ENCODE assay signal across 15 cellular contexts in genomic region chr7:91352091-91352490, GRCh38.
DNase-seq lines count a peak whose midpoint lies in the region; ATAC-seq and TF ChIP-seq lines count a peak whose summit lies in the region.
"Had no signal": no experiment of that assay in that cellular context is flagged by ENCODE, and none has a peak within 500 bp of the region (broad histone marks: within the 10 kb centered on the region; RNA-seq: fewer than 3 reads in every experiment).

No MANE protein-coding gene starts in this region.

- intact Hi-C loops in A673 (cut with micrococcal nuclease; ENCODE audit: unreplicated experiment): no loop called here
- intact Hi-C loops in IMR-90 (cut with micrococcal nuclease): no loop called here

- H3K36me3 ChIP-seq in A673 (ENCODE audit: insufficient read depth, low read length, poor library complexity, severe bottlenecking): no peaks in the 10 kb centered on the region
- H3K36me3 ChIP-seq in IMR-90 (ENCODE audit: control insufficient read depth, insufficient read depth, low read length): no peaks in the 10 kb centered on the region
- H3K36me3 ChIP-seq in WERI-Rb-1: no peaks in the 10 kb centered on the region
- H3K36me3 ChIP-seq: BLaER1 had no signal

- no peaks in the 10 kb centered on the region for H3K9me3 ChIP-seq in A673 (ENCODE audit: low read depth, low read length, poor library complexity, severe bottlenecking)
- no peaks in the 10 kb centered on the region for H3K9me3 ChIP-seq in IMR-90 (ENCODE audit: control insufficient read depth, insufficient read depth, low read length)
- H3K9me3 ChIP-seq in WERI-Rb-1 (ENCODE audit: severe bottlenecking): no peaks in the 10 kb centered on the region
- H3K9me3 ChIP-seq: BLaER1 had no signal

- H2AFZ ChIP-seq in IMR-90 (replicated peaks; ENCODE audit: low read length, poor library complexity): no peak overlapping the region
- H2AFZ ChIP-seq: GM23338 had no signal

- TF ChIP-seq POLR2A in IMR-90 (IDR thresholded peaks at IDR 0.05; ENCODE audit: low read depth, low read length): no peak

- H2BK20ac ChIP-seq in IMR-90 (ENCODE audit: low read depth, low read length): no peak overlapping the region

- H2AK5ac ChIP-seq in IMR-90 (ENCODE audit: low read depth, low read length): peak overlapping the region; percentile 54; the same call in 1 of the 2 replicates

- H3K27me3 ChIP-seq in A673 (replicated peaks; ENCODE audit: insufficient read depth, low read depth, low read length, poor library complexity): no peaks in the 10 kb centered on the region
- peaks cover 5% of the 10 kb centered on the region for H3K27me3 ChIP-seq in IMR-90 (ENCODE audit: control insufficient read depth, insufficient read depth, low read length)
- H3K27me3 ChIP-seq in WERI-Rb-1 (ENCODE audit: insufficient read depth, low read depth, severe bottlenecking): no peaks in the 10 kb centered on the region
- H3K27me3 ChIP-seq: BLaER1 had no signal

- POLR2A ChIA-PET in A673 (lab: Charles Lee; ENCODE audit: low non-redundant PET): no interaction called here
- POLR2A ChIA-PET in IMR-90 (lab: Charles Lee; ENCODE audit: unreplicated experiment): no interaction called here

- no peak for TF ChIP-seq RAD21 in IMR-90 (IDR thresholded peaks at IDR 0.05; ENCODE audit: low read length)

- H3K14ac ChIP-seq in IMR-90 (replicated peaks; ENCODE audit: low read depth, low read length): no peak overlapping the region

- H3K18ac ChIP-seq in IMR-90 (ENCODE audit: low read depth, low read length): no peak overlapping the region

- no peak overlapping the region for H2BK15ac ChIP-seq in IMR-90 (ENCODE audit: low read depth, low read length)

- no peak overlapping the region for H3K4ac ChIP-seq in IMR-90 (ENCODE audit: low read depth, low read length)

- dilution Hi-C loops in IMR-90 (cut with HindIII; ENCODE audit: low sequenced_read_pairs, unreplicated experiment): no loop called here

- no peak for ATAC-seq in IMR-90 (ENCODE audit: low read depth)
- ATAC-seq: GM23338 had no signal

- no peak overlapping the region for H3K4me2 ChIP-seq in IMR-90 (ENCODE audit: low read depth, low read length)
- H3K4me2 ChIP-seq: BLaER1, GM23338 had no signal

- no peak overlapping the region for H2AK9ac ChIP-seq in IMR-90 (replicated peaks; ENCODE audit: low read depth, low read length, poor library complexity)

- no peaks in the 10 kb centered on the region for H3K79me1 ChIP-seq in IMR-90 (ENCODE audit: low read depth in 1 of 2, low read length in 2 of 2)

- WGBS in IMR-90 (ENCODE audit: extremely low coverage in 2 of 2, insufficient read length in 1 of 2), 2 experiments: 78% methylated on average over 3 of the region's 4 CpGs; no CpG with 5 or more reads in 1 of the 2 experiments

- H4K8ac ChIP-seq in IMR-90 (ENCODE audit: low read depth in 2 of 2, low read length in 2 of 2): no peak overlapping the region

- BruUV-seq in A673 (replicated peaks; lab: Mats Ljungman, UMichigan) (no TSS peak), IMR-90 (replicated peaks; lab: Mats Ljungman, UMichigan) (no TSS peak)

- no peak overlapping the region for H3K9ac ChIP-seq in IMR-90 (ENCODE audit: low read depth, low read length)
- H3K9ac ChIP-seq: BLaER1 had no signal

- H3K4me3 ChIP-seq in A673 (ENCODE audit: low read depth, low read length, poor library complexity, severe bottlenecking) (no peak overlapping the region), IMR-90 (ENCODE audit: insufficient read depth, low read depth, low read length) (no peak overlapping the region), WERI-Rb-1 (ENCODE audit: low read depth, low read length) (no peak overlapping the region)
- H3K4me3 ChIP-seq: BLaER1, GM23338 had no signal

- CTCF ChIA-PET in A673 (lab: Charles Lee): no interaction called here
- CTCF ChIA-PET in IMR-90 (lab: Yijun Ruan, JAX): interaction anchor here (1.0 kb wide), 1 partner anchor 16 kb away, joined by 3 read pairs; no protein-coding TSS in a partner anchor

- DNase-seq in A673 (ENCODE audit: low spot score) (peak; percentile 46), IMR-90 (no peak), NCI-H82 treated with DMSO at 0.1 percent for 48 hours (lab: John Stamatoyannopoulos, UW; ENCODE audit: unreplicated experiment) (peak; percentile 99), WERI-Rb-1 (peak; percentile 82), NCI-H748 treated with DMSO at 0.1 percent for 48 hours (lab: John Stamatoyannopoulos, UW) (no peak), NCI-H345 (lab: John Stamatoyannopoulos, UW) (no peak), superior temporal gyrus (ENCODE audit: extremely low spot score) (no peak)
- DNase-seq in activated CD4-positive, alpha-beta T cell treated with anti-CD3 and anti-CD28 coated beads, Interleukin-2, amount 50 U/mL, for 48 hours: no peak
- DNase-seq: AML-193; CD4-positive, CD25-positive, alpha-beta regulatory T cell; DMS79; H7 had no signal

- no peak overlapping the region for H4K5ac ChIP-seq in IMR-90 (ENCODE audit: low read depth, low read length)

- H2BK5ac ChIP-seq in IMR-90 (ENCODE audit: low read depth, low read length, poor library complexity, severe bottlenecking): no peak overlapping the region

- no peak overlapping the region for H4K91ac ChIP-seq in IMR-90 (ENCODE audit: insufficient read depth, low read depth, low read length)

- H3K23ac ChIP-seq in IMR-90 (ENCODE audit: low read depth, low read length): no peak overlapping the region

- H3K4me1 ChIP-seq in A673 (ENCODE audit: insufficient read depth, low read length, poor library complexity, severe bottlenecking): peaks cover 58% of the 10 kb centered on the region
- no peaks in the 10 kb centered on the region for H3K4me1 ChIP-seq in IMR-90 (ENCODE audit: control insufficient read depth, insufficient read depth, low read length)
- H3K4me1 ChIP-seq: BLaER1 had no signal

- no peaks in the 10 kb centered on the region for H3K9me1 ChIP-seq in IMR-90 (ENCODE audit: insufficient read depth, low read length)

- no peaks in the 10 kb centered on the region for H4K20me1 ChIP-seq in IMR-90 (ENCODE audit: insufficient read depth, low read length)
- H4K20me1 ChIP-seq: BLaER1 had no signal

- no peak overlapping the region for H2BK120ac ChIP-seq in IMR-90 (ENCODE audit: low read depth, low read length)

- TF ChIP-seq CTCF in A673 (conservative IDR thresholded peaks at IDR 0.05; ENCODE audit: low read depth, low read length) (no peak), IMR-90 (conservative IDR thresholded peaks at IDR 0.05; ENCODE audit: low read depth, low read length) (no peak), WERI-Rb-1 (IDR thresholded peaks at IDR 0.05; ENCODE audit: low read depth, low read length) (no peak)

- H3K56ac ChIP-seq in IMR-90 (ENCODE audit: extremely low read depth, insufficient read depth, low read length): no peak overlapping the region

- no peak overlapping the region for H3K27ac ChIP-seq in A673 (ENCODE audit: low read depth, low read length, poor library complexity, severe bottlenecking)
- no peak overlapping the region for H3K27ac ChIP-seq in IMR-90 (ENCODE audit: insufficient read depth, low read length)
- H3K27ac ChIP-seq in WERI-Rb-1: no peak overlapping the region
- H3K27ac ChIP-seq: 22Rv1, BLaER1 had no signal

- in situ Hi-C loops in IMR-90 (cut with MboI; ENCODE audit: low sequenced_read_pairs): no loop called here

TF ChIP-seq in IMR-90, 13 proteins besides CTCF, POLR2A, EP300 and RAD21:
- TF ChIP-seq FOS (IDR thresholded peaks at IDR 0.05; ENCODE audit: low read depth, low read length): no peak
- no peak for TF ChIP-seq MXI1 (IDR thresholded peaks at IDR 0.05; ENCODE audit: borderline replicate concordance, low read depth, low read length)
- no peak for TF ChIP-seq NFE2L2 (IDR thresholded peaks at IDR 0.05; ENCODE audit: low read depth, low read length)
- TF ChIP-seq CEBPB (IDR thresholded peaks at IDR 0.05; ENCODE audit: low read depth, low read length): no peak
- TF ChIP-seq, protein P1, sequence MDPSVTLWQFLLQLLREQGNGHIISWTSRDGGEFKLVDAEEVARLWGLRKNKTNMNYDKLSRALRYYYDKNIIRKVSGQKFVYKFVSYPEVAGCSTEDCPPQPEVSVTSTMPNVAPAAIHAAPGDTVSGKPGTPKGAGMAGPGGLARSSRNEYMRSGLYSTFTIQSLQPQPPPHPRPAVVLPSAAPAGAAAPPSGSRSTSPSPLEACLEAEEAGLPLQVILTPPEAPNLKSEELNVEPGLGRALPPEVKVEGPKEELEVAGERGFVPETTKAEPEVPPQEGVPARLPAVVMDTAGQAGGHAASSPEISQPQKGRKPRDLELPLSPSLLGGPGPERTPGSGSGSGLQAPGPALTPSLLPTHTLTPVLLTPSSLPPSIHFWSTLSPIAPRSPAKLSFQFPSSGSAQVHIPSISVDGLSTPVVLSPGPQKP (IDR thresholded peaks at IDR 0.05; ENCODE audit: borderline replicate concordance, low read depth, low read length): no peak
- TF ChIP-seq SMC3 (IDR thresholded peaks at IDR 0.05; ENCODE audit: low read depth, low read length): no peak
- no peak for TF ChIP-seq BHLHE40 (IDR thresholded peaks at IDR 0.05; ENCODE audit: low read depth, low read length)
- TF ChIP-seq RCOR1 (IDR thresholded peaks at IDR 0.05; ENCODE audit: insufficient replicate concordance, low read length): no peak

Comparison
In these comparisons a context has a peak if more than half of its experiments do, and no peak if none do; other contexts are left out.
1. DNase-seq: peak in A673 (single experiment), NCI-H82 treated with DMSO at 0.1 percent for 48 hours (single experiment) and WERI-Rb-1 (single experiment); none in IMR-90 (single experiment), activated CD4-positive, alpha-beta T cell treated with anti-CD3 and anti-CD28 coated beads, Interleukin-2, amount 50 U/mL, for 48 hours (0 of 2), NCI-H748 treated with DMSO at 0.1 percent for 48 hours (single experiment), NCI-H345 (single experiment) and superior temporal gyrus (single experiment).